In the genomic region with DNA sequence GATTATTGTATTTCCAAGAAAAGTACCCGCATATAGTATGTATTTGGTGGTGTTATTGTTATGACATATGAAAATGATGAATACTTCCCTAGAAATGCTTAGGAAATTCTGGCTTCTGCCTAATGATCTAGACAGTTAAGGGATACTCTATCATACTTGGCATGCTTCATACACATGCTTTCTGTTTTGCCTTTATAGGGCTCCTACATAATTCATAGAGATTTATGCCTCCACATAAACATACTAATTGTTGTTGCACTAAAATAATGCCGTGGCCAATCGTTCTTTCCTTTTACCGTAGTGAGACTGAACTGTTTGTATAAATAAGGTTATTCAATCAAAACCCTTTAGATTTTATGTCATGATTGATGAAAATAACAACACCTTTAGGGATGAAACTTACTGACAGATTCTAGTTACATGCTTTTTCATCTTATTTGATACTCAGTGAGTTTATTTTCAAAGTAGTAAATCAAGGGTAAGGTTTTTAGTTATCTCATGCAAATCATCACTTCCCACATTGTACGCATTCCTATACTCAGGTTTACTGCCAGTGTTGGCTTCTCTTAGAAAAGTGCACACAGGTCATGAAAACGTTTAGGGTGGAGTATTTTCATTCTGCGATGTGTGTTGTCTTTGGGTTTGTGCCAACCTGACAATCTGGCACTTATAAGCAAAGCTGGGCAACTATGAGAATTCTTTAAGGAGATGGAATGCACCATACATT, we compare ENCODE assay signal across 13 cellular contexts. TPM values are rescaled to one million over a fixed set of nuclear protein-coding genes. Genes with fewer than 3 reads are reported as not detected.
DNase-seq lines count a peak whose midpoint lies in the region; ATAC-seq, FAIRE-seq and TF ChIP-seq lines count a peak whose summit lies in the region.
"Had no signal": no experiment of that assay in that cellular context is flagged by ENCODE, and none has a peak within 500 bp of the region (broad histone marks: within the 10 kb centered on the region; RNA-seq: fewer than 3 reads in every experiment).

No MANE protein-coding gene starts in this region.

- RAD21 ChIA-PET in HCT116 (lab: Charles Lee; ENCODE audit: low non-redundant PET in 1 of 2, low total read pairs in 2 of 2, uncharacterized antibody in 2 of 2, unreplicated experiment in 2 of 2) = no interaction called here

- POLR2A ChIA-PET in HCT116 (lab: Charles Lee) = no interaction called here

- H3K4me1 ChIP-seq in HCT116 (ENCODE audit: control insufficient read depth in 1 of 2, insufficient read depth in 2 of 2, low read length in 2 of 2) = peaks cover 6 to 11% of the 10 kb centered on the region in 2 experiments; a peak in 3 of 4 replicates
- H3K4me1 ChIP-seq in RWPE2 (ENCODE audit: insufficient read depth, poor library complexity, severe bottlenecking) = peaks cover 9% of the 10 kb centered on the region
- H3K4me1 ChIP-seq in small intestine (ENCODE audit: control insufficient read depth in 2 of 2, insufficient read depth in 1 of 2, low read depth in 1 of 2, low read length in 1 of 2) = no peaks in the 10 kb centered on the region
- H3K4me1 ChIP-seq in spleen = no peaks in the 10 kb centered on the region

- no peak for DNase-seq in HCT116 (ENCODE audit: low read depth, low spot score)
- DNase-seq in RWPE2 (ENCODE audit: low spot score) = no peak
- DNase-seq in fibroblast of gingiva (ENCODE audit: low read depth) = peak; percentile 18
- DNase-seq in small intestine = peak; percentile 12
- DNase-seq in UCSD-AML1 (lab: John Stamatoyannopoulos, UW; ENCODE audit: unreplicated experiment) = no peak
- DNase-seq in spleen = no peak
- DNase-seq: effector CD8-positive, alpha-beta T cell; KG1; NCI-H748 treated with DMSO at 0.1 percent for 48 hours; stimulated activated CD4-positive, alpha-beta T cell treated with anti-CD3 and anti-CD28 coated beads, Interleukin-4, amount 100 ng/mL, for 1 hour; T1000 had no signal

- no peak overlapping the region for H2AFZ ChIP-seq in HCT116 (ENCODE audit: low read depth, low read length, poor library complexity, severe bottlenecking)

- CTCF ChIA-PET in HCT116 (lab: Charles Lee) = no interaction called here

- no peak overlapping the region for H3K9ac ChIP-seq in HCT116 (ENCODE audit: low read length)

- BruUV-seq in HCT116 (replicated peaks; lab: Mats Ljungman, UMichigan) = no TSS peak

- H3K4me2 ChIP-seq in HCT116 (ENCODE audit: low read length) = peak overlapping the region; percentile 29; the same call in 1 of the 2 replicates

- no peaks in the 10 kb centered on the region for H3K36me3 ChIP-seq in HCT116 (ENCODE audit: control insufficient read depth in 1 of 2, insufficient read depth in 2 of 2, low read length in 2 of 2)
- H3K36me3 ChIP-seq in RWPE2 (ENCODE audit: low read depth) = no peaks in the 10 kb centered on the region
- no peaks in the 10 kb centered on the region for H3K36me3 ChIP-seq in small intestine (ENCODE audit: control insufficient read depth in 2 of 2, insufficient read depth in 2 of 2, low read length in 2 of 2)
- no peaks in the 10 kb centered on the region for H3K36me3 ChIP-seq in spleen

- H3K27ac ChIP-seq in HCT116 (ENCODE audit: low read depth, low read length) (no peak overlapping the region), RWPE2 (ENCODE audit: poor library complexity, severe bottlenecking) (no peak overlapping the region), small intestine (ENCODE audit: low read depth in 1 of 2, low read length in 1 of 2) (no peak overlapping the region), spleen (no peak overlapping the region)

- H3K27me3 ChIP-seq in HCT116 (ENCODE audit: insufficient read depth, low read length) (no peaks in the 10 kb centered on the region), RWPE2 (ENCODE audit: insufficient read depth, poor library complexity, severe bottlenecking) (no peaks in the 10 kb centered on the region), small intestine (ENCODE audit: control insufficient read depth in 2 of 2, insufficient read depth in 2 of 2, low read length in 2 of 2) (no peaks in the 10 kb centered on the region), spleen (replicated peaks in 1 of 7) (no peaks in the 10 kb centered on the region)

- intact Hi-C loops in HCT116 (cut with micrococcal nuclease) = no loop called here
- intact Hi-C loops in spleen (cut with DNase I; ENCODE audit: low total_unique reads) = no loop called here

- peak; percentile 52 for ATAC-seq in HCT116
- peak; percentile 81 for ATAC-seq in RWPE2 (ENCODE audit: low read depth)
- ATAC-seq in HG02973 (IDR thresholded peaks at IDR 0.05; ENCODE audit: unreplicated experiment) = no peak

- H3K4me3 ChIP-seq in HCT116 (replicated peaks in 1 of 2; ENCODE audit: low read depth in 1 of 2, low read length in 2 of 2) (no peak overlapping the region), RWPE2 (ENCODE audit: severe bottlenecking) (no peak overlapping the region), small intestine (ENCODE audit: low read depth in 1 of 2, low read length in 2 of 2) (no peak overlapping the region), spleen (no peak overlapping the region)

- H4K20me1 ChIP-seq in HCT116 (ENCODE audit: insufficient read depth) = no peaks in the 10 kb centered on the region

- TF ChIP-seq RAD21 in HCT116 (IDR thresholded peaks at IDR 0.05; ENCODE audit: low read depth) = no peak

- TF ChIP-seq POLR2A in HCT116 (IDR thresholded peaks at IDR 0.05; ENCODE audit: borderline replicate concordance, extremely low read depth, insufficient read depth, insufficient read length) (no peak), spleen (IDR thresholded peaks at IDR 0.05) (no peak)

- no peak for FAIRE-seq in small intestine (lab: Jason Lieb, UNC)
- FAIRE-seq: urothelium cell line had no signal

- TF ChIP-seq CTCF in HCT116 (IDR thresholded peaks at IDR 0.05 in 2 of 3, conservative IDR thresholded peaks at IDR 0.05 in 1 of 3; ENCODE audit: borderline replicate concordance in 1 of 3, insufficient read depth in 1 of 3, low read depth in 2 of 3, low read length in 2 of 3) = no peak
- no peak for TF ChIP-seq CTCF in RWPE2 (IDR thresholded peaks at IDR 0.05; ENCODE audit: poor library complexity, severe bottlenecking)
- TF ChIP-seq CTCF in spleen (IDR thresholded peaks at IDR 0.05 in 8 of 11, conservative IDR thresholded peaks at IDR 0.05 in 3 of 11) = no peak

- no peaks in the 10 kb centered on the region for H3K9me2 ChIP-seq in HCT116 (ENCODE audit: insufficient read depth)

- H3K9me3 ChIP-seq in HCT116 (ENCODE audit: control insufficient read depth in 1 of 2, insufficient read depth in 1 of 2, low read depth in 1 of 2, low read length in 2 of 2) (no peaks in the 10 kb centered on the region), RWPE2 (ENCODE audit: severe bottlenecking) (no peaks in the 10 kb centered on the region), small intestine (ENCODE audit: control insufficient read depth, low read depth) (no peaks in the 10 kb centered on the region), spleen (no peaks in the 10 kb centered on the region)

- 50 to 64% (median 57%) methylated on average over 7 of the region's 7 CpGs for WGBS in small intestine, 3 donors
- 72 to 79% (median 75%) methylated on average over 7 of the region's 7 CpGs for WGBS in spleen, 5 donors

- H3K79me2 ChIP-seq in HCT116 (ENCODE audit: insufficient read depth, low read length) = no peaks in the 10 kb centered on the region

TF ChIP-seq in HCT116, 20 proteins besides CTCF, POLR2A, EP300 and RAD21:
- no peak for TF ChIP-seq SIN3A (IDR thresholded peaks at IDR 0.05; ENCODE audit: low read depth)

RNA-seq across cellular contexts. Expression of gene SCYL3, which starts 40.5 kb away (rescaled TPM):
- total RNA-seq in HCT116 (2021; ENCODE audit: unreplicated experiment) = 7.6 TPM
- polyA plus RNA-seq in HCT116 (2012) = 3.5 and 3.7 TPM in 2 replicates
- 1 to 10 TPM; 4.4 to 6.7 (median 4.6) TPM for polyA plus RNA-seq in small intestine
- total RNA-seq in spleen = 10 to 100 TPM; 11.9 to 16.0 (median 13.6) TPM
- polyA plus RNA-seq in spleen = 1 to 10 TPM; 4.4 to 5.0 (median 4.6) TPM

Comparison
In these comparisons a context has a peak if more than half of its experiments do, and no peak if none do; other contexts are left out.
1. DNase-seq: peak in fibroblast of gingiva (single experiment) and small intestine (single experiment); none in HCT116 (single experiment), RWPE2 (single experiment), UCSD-AML1 (single experiment) and spleen (single experiment).